In genomic region chr9:27529316-27530278, GRCh38 we compare ENCODE assay signal across 8 cellular contexts. TPM values are rescaled to one million over a fixed set of nuclear protein-coding genes. Genes with fewer than 3 reads are reported as not detected.
DNase-seq lines count a peak whose midpoint lies in the region; ATAC-seq and TF ChIP-seq lines count a peak whose summit lies in the region.

Gene MOB3B, minus strand, starts transcription at chr9:27529814. Its CDS starts 74,264 bp downstream, at chr9:27455550.

- peak within 1 kb of the TSS; percentile 81 for H3K4me3 Mint-ChIP-seq in Calu3 (ENCODE audit: low read depth, unreplicated experiment)
- peak within 1 kb of the TSS; percentile 98 for H3K4me3 Mint-ChIP-seq in neural crest cell

- H3K9me3 ChIP-seq in stomach: no peaks in the 10 kb centered on the region

- BruUV-seq in Calu3 (replicated peaks; lab: Mats Ljungman, UMichigan): no TSS peak

- H3K4me3 ChIP-seq in foreskin fibroblast (ENCODE audit: low read depth in 1 of 2, low read length in 2 of 2): peak within 1 kb of the TSS; percentile 54 to 65
- peak within 1 kb of the TSS; percentile 71 to 89 (median 78) for H3K4me3 ChIP-seq in stomach

- ATAC-seq in GM21381 (IDR thresholded peaks at IDR 0.05; ENCODE audit: unreplicated experiment): peak; percentile 76

- peak; percentile 67 for TF ChIP-seq CTCF in Calu3 (IDR thresholded peaks at IDR 0.05; ENCODE audit: unreplicated experiment)
- TF ChIP-seq CTCF in foreskin fibroblast (IDR thresholded peaks at IDR 0.05; ENCODE audit: low read depth, low read length): peak; percentile 82
- peak; percentile 93 for TF ChIP-seq CTCF in neural crest cell (conservative IDR thresholded peaks at IDR 0.05)
- peak in 5 of 7 experiments; percentile 71 to 98 (median 98) for TF ChIP-seq CTCF in stomach (IDR thresholded peaks at IDR 0.05)

- H3K36me3 Mint-ChIP-seq in Calu3 (ENCODE audit: insufficient read depth, unreplicated experiment) (peaks cover 17% of the 10 kb centered on the region), neural crest cell (ENCODE audit: low read depth) (peaks cover 8% of the 10 kb centered on the region)

- H3K9me3 Mint-ChIP-seq in Calu3 (ENCODE audit: low read depth, unreplicated experiment): no peaks in the 10 kb centered on the region
- H3K9me3 Mint-ChIP-seq in neural crest cell: no peaks in the 10 kb centered on the region

- TF ChIP-seq POLR2A in stomach (IDR thresholded peaks at IDR 0.05): no peak

- H3K27ac ChIP-seq in stomach: peak within 1 kb of the TSS; percentile 85 to 97 (median 95)

- H3K27me3 ChIP-seq in stomach: no peaks in the 10 kb centered on the region

- intact Hi-C loops in Calu3 (cut with micrococcal nuclease; ENCODE audit: unreplicated experiment): loop anchor here (1.0 to 2.0 kb wide), 2 partner anchors 145 to 196 kb away; no protein-coding TSS in a partner anchor
- intact Hi-C loops in stomach (cut with DNase I; ENCODE audit: low total_unique reads): no loop called here

- CTCF ChIA-PET in Calu3 (lab: Charles Lee): interaction anchor here (2.9 kb wide), 1 partner anchor 196 kb away, joined by 12 read pairs; no protein-coding TSS in a partner anchor

- H3K27me3 Mint-ChIP-seq in Calu3 (ENCODE audit: unreplicated experiment) (no peaks in the 10 kb centered on the region), neural crest cell (ENCODE audit: low read depth) (no peaks in the 10 kb centered on the region)

- H3K4me1 ChIP-seq in stomach: peaks cover 16 to 46% (median 28%) of the 10 kb centered on the region in 4 donors

- H3K36me3 ChIP-seq in stomach: peaks cover 0 to 2% (median 0%) of the 10 kb centered on the region in 4 donors

- WGBS in stomach, 5 donors: 2 to 7% (median 3%) methylated on average over 47 to 74 of the region's 74 CpGs

- DNase-seq in Calu3: peak; percentile 83
- peak in 71 of 76 experiments; percentile 7 to 83 (median 63) for DNase-seq in HUDEP-2 (lab: John Stamatoyannopoulos, UW; ENCODE audit: unreplicated experiment in 76 of 76)
- DNase-seq in RPMI7951 (ENCODE audit: low read depth): peak; percentile 36
- peak; percentile 76 for DNase-seq in activated gamma-delta T cell treated with Interleukin-2 at 50 U/mL for 16 hours
- DNase-seq in foreskin fibroblast: peak; percentile 47 to 88
- DNase-seq in neural crest cell (ENCODE audit: low read depth, low spot score): peak; percentile 92
- peak; percentile 87 for DNase-seq in stomach

- peak within 1 kb of the TSS; percentile 14 for H3K27ac Mint-ChIP-seq in Calu3 (ENCODE audit: unreplicated experiment)
- peak within 1 kb of the TSS; percentile 96 for H3K27ac Mint-ChIP-seq in neural crest cell (ENCODE audit: unreplicated experiment)

- no peak for TF ChIP-seq EP300 in stomach (IDR thresholded peaks at IDR 0.05)

- H3K4me1 Mint-ChIP-seq in Calu3 (ENCODE audit: low read depth, unreplicated experiment) (peaks cover 3% of the 10 kb centered on the region), neural crest cell (peaks cover 62% of the 10 kb centered on the region)

RNA-seq across cellular contexts. Expression of gene MOB3B, which starts in this region (rescaled TPM):
- 7.6 and 10.8 TPM in 2 replicates for total RNA-seq in Calu3 (2022)
- total RNA-seq in RPMI7951 (2014; rRNA removed; shearing (Covaris generic)): under 0.01 TPM in 1 of 2 replicates, not detected in the other
- 20.5 and 21.8 TPM in 2 replicates for total RNA-seq in neural crest cell
- 10 to 100 TPM in 4 of 5 donors, 1 to 10 TPM in 1; 6.4 to 32.7 (median 13.6) TPM for total RNA-seq in stomach
- polyA plus RNA-seq in stomach: 1 to 10 TPM; 4.0 to 7.2 (median 4.8) TPM

Comparison
In these comparisons a context has a peak if more than half of its experiments do, and no peak if none do; other contexts are left out.
1. Peak in every context shown above with its lines: DNase-seq, ATAC-seq, H3K4me3 ChIP-seq and H3K27ac ChIP-seq.
2. Peak in DNase-seq in RPMI7951; RNA of the gene not detected or under 1 TPM.
3. DNase-seq: peak in every context shown above with its lines; median percentile 92 in neural crest cell; 87 in stomach; 83 in Calu3; 76 in activated gamma-delta T cell treated with Interleukin-2 at 50 U/mL for 16 hours; 68 in foreskin fibroblast; 63 in HUDEP-2; 36 in RPMI7951.